ENCODE assay signal across 16 cellular contexts in genomic region chr5:160327829-160328228, GRCh38. TPM values are rescaled to one million over a fixed set of nuclear protein-coding genes. Genes with fewer than 3 reads are reported as not detected.
DNase-seq lines count a peak whose midpoint lies in the region; ATAC-seq lines count a peak whose summit lies in the region.
"Had no signal": no experiment of that assay in that cellular context is flagged by ENCODE, and none has a peak within 500 bp of the region (broad histone marks: within the 10 kb centered on the region; RNA-seq: fewer than 3 reads in every experiment).

No MANE protein-coding gene starts in this region.

- intact Hi-C loops in dendritic cell treated with granulocyte-macrophage colony-stimulating factor and Interleukin-4, amounts not matched to agents 40 ng/mL and 50 ng/mL, for 4 days (cut with micrococcal nuclease): no loop called here

- no peak for ATAC-seq in activated T-cell treated with anti-CD3 and anti-CD28 coated beads, Interleukin-2, amount 50 U/mL, for 72 hours (replicated peaks in 1 of 2)
- no peak for ATAC-seq in GM18498 (IDR thresholded peaks at IDR 0.05; ENCODE audit: unreplicated experiment)

- H3K4me1 Mint-ChIP-seq in activated T-cell treated with anti-CD3 and anti-CD28 coated beads, Interleukin-2, amount 50 U/mL, for 72 hours (ENCODE audit: low read depth): peaks cover 11% of the 10 kb centered on the region
- H3K4me1 Mint-ChIP-seq in activated T-cell treated with anti-CD3 and anti-CD28 coated beads, Interleukin-2, amount 50 U/mL, for 24 hours (ENCODE audit: low read depth): peaks cover 4% of the 10 kb centered on the region
- peaks cover 15% of the 10 kb centered on the region for H3K4me1 Mint-ChIP-seq in dendritic cell treated with granulocyte-macrophage colony-stimulating factor and Interleukin-4, amounts not matched to agents 40 ng/mL and 50 ng/mL, for 4 days (ENCODE audit: low read depth)
- H3K4me1 Mint-ChIP-seq: CD8-positive, alpha-beta memory T cell had no signal

- H3K9me3 Mint-ChIP-seq in activated T-cell treated with anti-CD3 and anti-CD28 coated beads, Interleukin-2, amount 50 U/mL, for 72 hours: peaks cover 0 to 2% of the 10 kb centered on the region in 2 donors
- H3K9me3 Mint-ChIP-seq in activated T-cell treated with anti-CD3 and anti-CD28 coated beads, Interleukin-2, amount 50 U/mL, for 24 hours: no peaks in the 10 kb centered on the region
- H3K9me3 Mint-ChIP-seq in dendritic cell treated with granulocyte-macrophage colony-stimulating factor and Interleukin-4, amounts not matched to agents 40 ng/mL and 50 ng/mL, for 4 days: no peaks in the 10 kb centered on the region
- H3K9me3 Mint-ChIP-seq: CD8-positive, alpha-beta memory T cell; H9 had no signal

- H3K27ac Mint-ChIP-seq in activated T-cell treated with anti-CD3 and anti-CD28 coated beads, Interleukin-2, amount 50 U/mL, for 72 hours: peak overlapping the region; percentile 18
- H3K27ac Mint-ChIP-seq in activated T-cell treated with anti-CD3 and anti-CD28 coated beads, Interleukin-2, amount 50 U/mL, for 24 hours: no peak overlapping the region
- H3K27ac Mint-ChIP-seq in dendritic cell treated with granulocyte-macrophage colony-stimulating factor and Interleukin-4, amounts not matched to agents 40 ng/mL and 50 ng/mL, for 4 days: peak overlapping the region; percentile 3
- H3K27ac Mint-ChIP-seq: CD8-positive, alpha-beta memory T cell had no signal

- DNase-seq in DMS53 (lab: John Stamatoyannopoulos, UW) (peak; percentile 16), DMS53 treated with DMSO at 0.1 percent for 48 hours (lab: John Stamatoyannopoulos, UW; ENCODE audit: unreplicated experiment) (no peak), NCI-H510A treated with DMSO at 0.1 percent for 48 hours (lab: John Stamatoyannopoulos, UW) (no peak)
- DNase-seq in activated T-cell treated with anti-CD3 and anti-CD28 coated beads, Interleukin-2, amount 50 U/mL, for 72 hours: no peak
- no peak for DNase-seq in activated T-cell treated with anti-CD3 and anti-CD28 coated beads, Interleukin-2, amount 50 U/mL, for 24 hours
- DNase-seq: 8988T; AML-193; Caco-2; CD8-positive, alpha-beta memory T cell; DMS79 treated with DMSO at 0.1 percent for 48 hours; EL; GOT3; H9 had no signal

- H3K36me3 Mint-ChIP-seq in activated T-cell treated with anti-CD3 and anti-CD28 coated beads, Interleukin-2, amount 50 U/mL, for 72 hours (ENCODE audit: insufficient read depth in 2 of 2): no peaks in the 10 kb centered on the region
- H3K36me3 Mint-ChIP-seq in activated T-cell treated with anti-CD3 and anti-CD28 coated beads, Interleukin-2, amount 50 U/mL, for 24 hours (ENCODE audit: low read depth): no peaks in the 10 kb centered on the region
- H3K36me3 Mint-ChIP-seq in dendritic cell treated with granulocyte-macrophage colony-stimulating factor and Interleukin-4, amounts not matched to agents 40 ng/mL and 50 ng/mL, for 4 days (ENCODE audit: low read depth): no peaks in the 10 kb centered on the region

- no peaks in the 10 kb centered on the region for H3K27me3 Mint-ChIP-seq in activated T-cell treated with anti-CD3 and anti-CD28 coated beads, Interleukin-2, amount 50 U/mL, for 72 hours (ENCODE audit: low read depth)
- peaks cover 5% of the 10 kb centered on the region for H3K27me3 Mint-ChIP-seq in activated T-cell treated with anti-CD3 and anti-CD28 coated beads, Interleukin-2, amount 50 U/mL, for 24 hours
- H3K27me3 Mint-ChIP-seq in dendritic cell treated with granulocyte-macrophage colony-stimulating factor and Interleukin-4, amounts not matched to agents 40 ng/mL and 50 ng/mL, for 4 days: peaks cover 13% of the 10 kb centered on the region

- no peak overlapping the region for H3K4me3 Mint-ChIP-seq in activated T-cell treated with anti-CD3 and anti-CD28 coated beads, Interleukin-2, amount 50 U/mL, for 72 hours
- H3K4me3 Mint-ChIP-seq in activated T-cell treated with anti-CD3 and anti-CD28 coated beads, Interleukin-2, amount 50 U/mL, for 24 hours: no peak overlapping the region
- no peak overlapping the region for H3K4me3 Mint-ChIP-seq in dendritic cell treated with granulocyte-macrophage colony-stimulating factor and Interleukin-4, amounts not matched to agents 40 ng/mL and 50 ng/mL, for 4 days
- H3K4me3 Mint-ChIP-seq: CD8-positive, alpha-beta memory T cell; H9 had no signal

RNA-seq across cellular contexts. Expression of gene CCNJL, which starts 15.5 kb away (rescaled TPM):
- total RNA-seq in activated T-cell treated with anti-CD3 and anti-CD28 coated beads, Interleukin-2, amount 50 U/mL, for 72 hours: not detected
- total RNA-seq: CD8-positive, alpha-beta memory T cell had no signal

RNA-seq across cellular contexts. Expression of gene C1QTNF2, which starts 42.6 kb away (rescaled TPM):
- total RNA-seq in activated T-cell treated with anti-CD3 and anti-CD28 coated beads, Interleukin-2, amount 50 U/mL, for 72 hours: not detected
- total RNA-seq: CD8-positive, alpha-beta memory T cell; HT-29 had no signal
